In the genomic region with DNA sequence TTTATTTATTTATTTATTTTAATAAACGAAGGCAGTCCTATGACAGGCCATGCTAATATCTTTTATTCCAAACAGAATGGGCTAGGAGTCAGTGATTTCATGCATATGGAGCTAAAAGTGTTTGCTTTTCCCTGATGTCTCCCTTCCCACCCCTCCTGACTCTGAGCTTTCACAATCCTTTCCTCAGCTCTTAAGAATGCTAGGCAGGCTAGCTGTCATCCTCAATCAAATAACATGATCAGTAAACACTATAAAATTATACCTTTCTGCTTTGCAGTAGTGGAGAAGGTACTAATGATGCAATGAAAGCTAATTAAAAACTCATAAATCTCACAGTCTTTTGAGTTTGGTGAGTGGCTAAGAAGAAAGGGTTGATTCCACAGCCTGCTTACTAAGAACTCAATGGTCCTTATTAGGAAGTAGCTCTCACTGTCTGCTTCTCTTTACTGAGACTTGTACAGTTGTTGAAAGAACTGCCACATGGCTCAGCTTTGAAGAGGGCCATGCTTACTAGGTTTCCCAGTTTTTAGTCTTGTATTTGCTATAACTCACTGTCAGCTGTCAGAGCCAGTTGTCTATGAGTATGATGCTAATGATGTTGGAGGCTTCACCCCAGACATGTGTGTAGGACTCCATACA, we compare ENCODE assay signal across 13 cellular contexts.
DNase-seq lines count a peak whose midpoint lies in the region; ATAC-seq and TF ChIP-seq lines count a peak whose summit lies in the region.
"Had no signal": no experiment of that assay in that cellular context is flagged by ENCODE, and none has a peak within 500 bp of the region (broad histone marks: within the 10 kb centered on the region; RNA-seq: fewer than 3 reads in every experiment).

No MANE protein-coding gene starts in this region.

- H3K36me3 ChIP-seq in PC-3 (ENCODE audit: low read depth, low read length) (no peaks in the 10 kb centered on the region), tibial artery (no peaks in the 10 kb centered on the region)

- H3K27ac ChIP-seq in PC-3 (ENCODE audit: low read length) (peak overlapping the region; percentile 43), tibial artery (peak overlapping the region; percentile 10 to 35)

- no peak overlapping the region for H3K27ac Mint-ChIP-seq in HFFc6
- no peak overlapping the region for H3K27ac Mint-ChIP-seq in mesothelial cell of epicardium
- no peak overlapping the region for H3K27ac Mint-ChIP-seq in immature natural killer cell
- H3K27ac Mint-ChIP-seq: activated naive CD4-positive, alpha-beta T cell treated with anti-CD3 and anti-CD28 coated beads, Interleukin-2, amount 50 U/mL, for 72 hours; endodermal cell; progenitor cell of endocrine pancreas had no signal

- peaks cover 4% of the 10 kb centered on the region; the same call in 1 of the 2 replicates for H3K27me3 Mint-ChIP-seq in HFFc6 (ENCODE audit: insufficient read depth)
- H3K27me3 Mint-ChIP-seq in mesothelial cell of epicardium (ENCODE audit: low read depth) = no peaks in the 10 kb centered on the region
- H3K27me3 Mint-ChIP-seq in immature natural killer cell (ENCODE audit: low read depth in 3 of 3) = peaks cover 0 to 2% (median 0%) of the 10 kb centered on the region in 3 donors
- H3K27me3 Mint-ChIP-seq: progenitor cell of endocrine pancreas had no signal

- no peaks in the 10 kb centered on the region for H3K79me2 ChIP-seq in PC-3 (ENCODE audit: low read length)

- H3K9ac ChIP-seq in PC-3 (ENCODE audit: low read length) = no peak overlapping the region

- no peak for TF ChIP-seq CTCF in HFFc6 (IDR thresholded peaks at IDR 0.05)
- TF ChIP-seq CTCF in PC-3 (conservative IDR thresholded peaks at IDR 0.05; ENCODE audit: low read depth, low read length) = no peak
- TF ChIP-seq CTCF in fibroblast of pulmonary artery (IDR thresholded peaks at IDR 0.05; ENCODE audit: low read length, missing control alignments) = no peak
- TF ChIP-seq CTCF in tibial artery (IDR thresholded peaks at IDR 0.05) = no peak
- no peak for TF ChIP-seq CTCF in mesothelial cell of epicardium (IDR thresholded peaks at IDR 0.05; ENCODE audit: unreplicated experiment)

- H3K4me3 ChIP-seq in PC-3 (ENCODE audit: low read length) (no peak overlapping the region), fibroblast of pulmonary artery (replicated peaks; ENCODE audit: low read depth, low read length) (no peak overlapping the region), tibial artery (no peak overlapping the region)

- no peaks in the 10 kb centered on the region for H3K9me3 ChIP-seq in PC-3 (ENCODE audit: low read length)
- H3K9me3 ChIP-seq in tibial artery = no peaks in the 10 kb centered on the region

- intact Hi-C loops in PC-3 (cut with micrococcal nuclease) = loop anchor here (2.0 to 10.0 kb wide), 6 partner anchors 58 to 867 kb away; no protein-coding TSS in a partner anchor
- intact Hi-C loops in tibial artery (cut with DNase I; ENCODE audit: low total_unique reads) = loop anchor here (5.0 kb wide), 1 partner anchor 217 kb away; no protein-coding TSS in a partner anchor

- peaks cover 55% of the 10 kb centered on the region for H3K4me1 ChIP-seq in PC-3 (ENCODE audit: insufficient read depth, low read length)
- H3K4me1 ChIP-seq in tibial artery = peaks cover 0 to 46% (median 15%) of the 10 kb centered on the region in 4 donors

- peak overlapping the region; percentile 74; the same call in 1 of the 2 replicates for H3K4me2 ChIP-seq in PC-3 (ENCODE audit: low read length)

- no peaks in the 10 kb centered on the region for H4K20me1 ChIP-seq in PC-3 (ENCODE audit: low read length)

- no peaks in the 10 kb centered on the region for H3F3A ChIP-seq in PC-3 (ENCODE audit: low read length, unreplicated experiment)

- H3K36me3 Mint-ChIP-seq in HFFc6 (ENCODE audit: low read depth) (no peaks in the 10 kb centered on the region), mesothelial cell of epicardium (no peaks in the 10 kb centered on the region), immature natural killer cell (no peaks in the 10 kb centered on the region)
- H3K36me3 Mint-ChIP-seq: activated naive CD4-positive, alpha-beta T cell treated with anti-CD3 and anti-CD28 coated beads, Interleukin-2, amount 50 U/mL, for 72 hours had no signal

- H2AFZ ChIP-seq in PC-3 (ENCODE audit: low read length) = no peak overlapping the region

- H3K27me3 ChIP-seq in PC-3 (ENCODE audit: low read length) (no peaks in the 10 kb centered on the region), tibial artery (no peaks in the 10 kb centered on the region)

- H3K9me2 ChIP-seq in PC-3 (replicated peaks; ENCODE audit: low read length) = no peaks in the 10 kb centered on the region

- H3K4me1 Mint-ChIP-seq in HFFc6 (ENCODE audit: low read depth) = peaks cover 40% of the 10 kb centered on the region
- peaks cover 26% of the 10 kb centered on the region for H3K4me1 Mint-ChIP-seq in mesothelial cell of epicardium
- no peaks in the 10 kb centered on the region for H3K4me1 Mint-ChIP-seq in immature natural killer cell
- H3K4me1 Mint-ChIP-seq: endodermal cell had no signal

- ATAC-seq in PC-3 = peak; percentile 41
- ATAC-seq: activated naive CD4-positive, alpha-beta T cell treated with anti-CD3 and anti-CD28 coated beads, Interleukin-2, amount 50 U/mL, for 72 hours had no signal

- CTCF ChIA-PET in PC-3 (lab: Charles Lee) = interaction anchor here (0.5 kb wide), 1 partner anchor 251 kb away, joined by 3 read pairs; the partner anchor contains the start of gene JAG1

- POLR2A ChIA-PET in PC-3 (lab: Charles Lee; ENCODE audit: unreplicated experiment) = interaction anchor here (0.6 kb wide), 3 partner anchors 49 to 414 kb away, joined by 3 to 6 read pairs (median 6); no protein-coding TSS in a partner anchor

- H3K4me3 Mint-ChIP-seq in HFFc6 (no peak overlapping the region), mesothelial cell of epicardium (no peak overlapping the region), immature natural killer cell (no peak overlapping the region)
- H3K4me3 Mint-ChIP-seq: endodermal cell had no signal

- DNase-seq in HFFc6 = peak; percentile 42
- peak; percentile 84 for DNase-seq in PC-3
- peak; percentile 74 for DNase-seq in fibroblast of pulmonary artery (ENCODE audit: low read depth)
- DNase-seq in tibial artery = no peak
- DNase-seq in NCI-H2029 (lab: John Stamatoyannopoulos, UW) = no peak
- DNase-seq in mesothelial cell of epicardium (ENCODE audit: low spot score in 2 of 2, unreplicated experiment in 2 of 2) = no peak
- DNase-seq in immature natural killer cell = no peak
- DNase-seq: activated CD4-positive, alpha-beta T cell treated with anti-CD3 and anti-CD28 coated beads, Interleukin-2, amount 50 U/mL, for 1 hour; endodermal cell; kidney; Right ventricle myocardium superior had no signal

- no peaks in the 10 kb centered on the region for H3K9me3 Mint-ChIP-seq in HFFc6
- H3K9me3 Mint-ChIP-seq in mesothelial cell of epicardium = no peaks in the 10 kb centered on the region
- H3K9me3 Mint-ChIP-seq in immature natural killer cell = peaks cover 0 to 1% (median under 1%) of the 10 kb centered on the region in 6 donors
- H3K9me3 Mint-ChIP-seq: endodermal cell had no signal

- BruUV-seq in PC-3 (replicated peaks; lab: Mats Ljungman, UMichigan) = no TSS peak

Comparison
In these comparisons a context has a peak if more than half of its experiments do, and no peak if none do; other contexts are left out.
1. DNase-seq: peak in HFFc6 (single experiment), PC-3 (single experiment) and fibroblast of pulmonary artery (single experiment); none in tibial artery (0 of 2), NCI-H2029 (single experiment), mesothelial cell of epicardium (0 of 2) and immature natural killer cell (0 of 3).